In the genomic region with DNA sequence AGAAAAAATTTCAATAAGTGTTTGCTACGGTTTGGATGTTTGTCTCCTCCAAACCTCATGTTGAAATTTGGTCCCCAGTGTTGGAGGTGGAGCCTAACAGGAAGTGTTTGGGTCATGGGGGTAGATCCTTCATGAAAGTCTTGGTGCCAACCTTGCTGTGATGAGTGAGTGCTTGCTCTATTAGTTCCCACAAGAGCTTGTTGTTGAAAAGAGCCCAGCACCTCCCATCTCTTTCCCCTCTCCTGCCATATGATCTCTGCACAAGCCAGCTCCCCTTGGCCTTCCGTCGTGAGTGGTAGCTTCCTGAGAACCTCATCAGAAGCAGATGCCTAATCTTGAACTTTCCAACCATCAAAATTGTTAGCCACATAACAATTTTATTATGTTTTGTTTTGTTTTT, we compare ENCODE assay signal across 31 cellular contexts. TPM values are rescaled to one million over a fixed set of nuclear protein-coding genes. Genes with fewer than 3 reads are reported as not detected.
"Had no signal": no experiment of that assay in that cellular context is flagged by ENCODE, and none has a peak within 500 bp of the region (broad histone marks: within the 10 kb centered on the region; RNA-seq: fewer than 3 reads in every experiment).

No MANE protein-coding gene starts in this region.

- H3K9ac ChIP-seq: neural progenitor cell had no signal

- H3K36me3 Mint-ChIP-seq: immature natural killer cell; mesothelial cell of epicardium; naive B cell; natural killer cell; neural progenitor cell; stimulated activated naive B cell treated with anti-CD40 and anti-IgM and Interleukin-4, amounts not matched to agents 10 μg/mL and 1 μg/mL and 100 μg/mL, for 72 hours had no signal

- H3K4me3 Mint-ChIP-seq: immature natural killer cell; mesothelial cell of epicardium; naive B cell; natural killer cell; nephron progenitor cell; neural progenitor cell; stimulated activated naive B cell treated with anti-CD40 and anti-IgM and Interleukin-4, amounts not matched to agents 10 μg/mL and 1 μg/mL and 100 μg/mL, for 72 hours had no signal

- H3K9me3 Mint-ChIP-seq: immature natural killer cell; naive B cell; natural killer cell; nephron progenitor cell; neural progenitor cell; stimulated activated naive B cell treated with anti-CD40 and anti-IgM and Interleukin-4, amounts not matched to agents 10 μg/mL and 1 μg/mL and 100 μg/mL, for 72 hours had no signal

- H2AFZ ChIP-seq: neural progenitor cell had no signal

- H3K27ac ChIP-seq: left ventricle myocardium inferior, neural progenitor cell, neutrophil, ovary, prostate gland, stomach, testis, thyroid gland, transverse colon, upper lobe of left lung had no signal

- H3K4me1 ChIP-seq: left ventricle myocardium inferior, neural progenitor cell, prostate gland, testis, thyroid gland, upper lobe of left lung, vagina had no signal

- H3K9me3 ChIP-seq: left ventricle myocardium inferior, neutrophil, ovary, prostate gland, stomach, testis, thyroid gland, transverse colon, upper lobe of left lung, vagina had no signal

- H3K27me3 ChIP-seq: neutrophil, ovary, testis, thyroid gland, transverse colon, upper lobe of left lung, vagina had no signal

- H3K4me3 ChIP-seq: left ventricle myocardium inferior, lung, neural progenitor cell, ovary, prostate gland, skin epidermis, stomach, testis, thyroid gland, transverse colon, upper lobe of left lung, vagina had no signal

- DNase-seq: hypothalamus; immature natural killer cell; left ventricle myocardium inferior; mesendoderm; naive B cell; natural killer cell; nephron progenitor cell; occipital lobe; ovary; retina; right cardiac atrium; stimulated activated CD4-positive, alpha-beta T cell treated with anti-CD3 and anti-CD28 coated beads, Interleukin-12 subunit alpha, Interleukin-12 subunit beta, amount 100 ng/mL, for 4 hours; stimulated activated CD4-positive, alpha-beta T cell treated with anti-CD3 and anti-CD28 coated beads, Interleukin-15, amount 100 ng/mL, for 24 hours; stimulated activated CD4-positive, alpha-beta T cell treated with anti-CD3 and anti-CD28 coated beads, Interleukin-2, amount 100 ng/mL, for 24 hours; stimulated activated CD4-positive, alpha-beta T cell treated with anti-CD3 and anti-CD28 coated beads, Interleukin-4, amount 100 ng/mL, for 1 hour; stimulated activated naive B cell treated with anti-CD40 and anti-IgM and Interleukin-4, amounts not matched to agents 10 μg/mL and 1 μg/mL and 100 μg/mL, for 72 hours; stimulated activated naive CD8-positive, alpha-beta T cell treated with anti-CD3 and anti-CD28 coated beads, Interleukin-15, Interleukin-2, amounts not matched to agents 100 U/mL and 50 U/mL, for 24 hours; stomach; testis; thyroid gland; transverse colon; upper lobe of left lung had no signal

- ATAC-seq: natural killer cell; right cardiac atrium; sciatic nerve; stimulated activated naive B cell treated with anti-CD40 and anti-IgM and Interleukin-4, amounts not matched to agents 10 μg/mL and 1 μg/mL and 100 μg/mL, for 72 hours; stimulated activated naive CD8-positive, alpha-beta T cell treated with anti-CD3 and anti-CD28 coated beads, Interleukin-15, Interleukin-2, amounts not matched to agents 100 U/mL and 50 U/mL, for 24 hours had no signal

- H3K27ac Mint-ChIP-seq: immature natural killer cell; mesothelial cell of epicardium; naive B cell; natural killer cell; nephron progenitor cell; neural progenitor cell; stimulated activated naive B cell treated with anti-CD40 and anti-IgM and Interleukin-4, amounts not matched to agents 10 μg/mL and 1 μg/mL and 100 μg/mL, for 72 hours had no signal

- H3K4me2 ChIP-seq: neural progenitor cell had no signal

- H3K36me3 ChIP-seq: left ventricle myocardium inferior, neural progenitor cell, neutrophil, ovary, prostate gland, stomach, thyroid gland, transverse colon, upper lobe of left lung, vagina had no signal

RNA-seq across cellular contexts. Expression of a gene that starts 10.3 kb away (rescaled TPM):
- total RNA-seq: left ventricle myocardium inferior, mononuclear cell, natural killer cell had no signal
